Comparison of ENCODE assay signal across 7 cellular contexts in the genomic region with DNA sequence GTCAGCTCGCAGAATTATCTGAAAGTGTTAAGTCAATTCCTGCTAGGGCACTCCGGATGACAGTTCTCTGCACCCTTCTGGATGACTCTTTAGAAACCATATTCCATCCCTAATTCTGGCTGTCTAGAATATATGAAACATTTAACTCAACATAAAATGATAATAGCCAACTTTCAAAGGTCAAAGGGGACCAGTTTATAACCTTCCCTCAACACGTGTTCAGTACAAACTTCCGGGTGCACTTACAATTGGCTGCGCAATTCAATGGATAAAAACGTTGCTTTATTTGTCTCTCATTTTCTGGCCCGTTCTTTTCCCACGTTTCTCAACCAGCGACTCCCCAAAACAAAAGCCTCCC. TPM values are rescaled to one million over a fixed set of nuclear protein-coding genes. Genes with fewer than 3 reads are reported as not detected.
A peak's percentile ranks its signal among the peaks of the same experiment; 100 is the strongest.
DNase-seq lines count a peak whose midpoint lies in the region; ATAC-seq and TF ChIP-seq lines count a peak whose summit lies in the region.

No MANE protein-coding gene starts in this region.

- H3K4me3 ChIP-seq in GM12864 (ENCODE audit: low read depth, low read length) (peak overlapping the region; percentile 93), NB4 (ENCODE audit: low read depth, low read length) (peak overlapping the region; percentile 90), muscle layer of duodenum (ENCODE audit: low read depth in 1 of 2, low read length in 2 of 2) (peak overlapping the region; percentile 79 to 97)

- no peak for TF ChIP-seq POLR2A in NB4 (IDR thresholded peaks at IDR 0.05; ENCODE audit: extremely low read depth, insufficient read length)

- H3K36me3 ChIP-seq in muscle layer of duodenum (ENCODE audit: control insufficient read depth in 1 of 2, insufficient read depth in 2 of 2, low read length in 2 of 2), result no peaks in the 10 kb centered on the region

- no peak for DNase-seq in GM12864 (ENCODE audit: low read depth)
- DNase-seq in NB4 (ENCODE audit: low read depth), result no peak
- DNase-seq in chondrocyte (ENCODE audit: low spot score), result no peak
- DNase-seq in dermis blood vessel endothelial cell, result no peak

- no peaks in the 10 kb centered on the region for H3K27me3 ChIP-seq in muscle layer of duodenum (ENCODE audit: low read depth, low read length)

- H3K4me1 ChIP-seq in muscle layer of duodenum (ENCODE audit: control insufficient read depth in 1 of 2, insufficient read depth in 2 of 2, low read length in 2 of 2), result peaks cover 0 to 19% of the 10 kb centered on the region in 2 donors

- H3K9me3 Mint-ChIP-seq in chondrocyte (ENCODE audit: low read depth), result no peaks in the 10 kb centered on the region

- peak overlapping the region; percentile 50 for H3K27ac ChIP-seq in muscle layer of duodenum (ENCODE audit: low read length)

- H3K27me3 Mint-ChIP-seq in chondrocyte (ENCODE audit: low read depth), result no peaks in the 10 kb centered on the region

- peak overlapping the region; percentile 80 for H3K27ac Mint-ChIP-seq in chondrocyte (ENCODE audit: unreplicated experiment)

- ATAC-seq in HG02763 (IDR thresholded peaks at IDR 0.05; ENCODE audit: unreplicated experiment), result no peak
- ATAC-seq in HG03354 (IDR thresholded peaks at IDR 0.05; ENCODE audit: poor library complexity, severe bottlenecking, unreplicated experiment), result no peak

- peak overlapping the region; percentile 84 for H3K4me3 Mint-ChIP-seq in chondrocyte (ENCODE audit: unreplicated experiment)

- peaks cover 18% of the 10 kb centered on the region for H3K4me1 Mint-ChIP-seq in chondrocyte (ENCODE audit: low read depth)

- no peaks in the 10 kb centered on the region for H3K9me3 ChIP-seq in muscle layer of duodenum (ENCODE audit: control insufficient read depth in 1 of 2, low read length in 2 of 2)

- no peak for TF ChIP-seq CTCF in GM12864 (IDR thresholded peaks at IDR 0.05; ENCODE audit: low read depth, low read length, missing control alignments)
- no peak for TF ChIP-seq CTCF in NB4 (IDR thresholded peaks at IDR 0.05; ENCODE audit: low read depth, low read length)
- no peak for TF ChIP-seq CTCF in chondrocyte (IDR thresholded peaks at IDR 0.05)

- H3K36me3 Mint-ChIP-seq in chondrocyte (ENCODE audit: low read depth), result no peaks in the 10 kb centered on the region

RNA-seq across cellular contexts. Expression of a gene that starts 1.3 kb away (rescaled TPM):
- total RNA-seq in chondrocyte (33.5 to 37.7 TPM (median 37.3 TPM) in 3 replicates), dermis blood vessel endothelial cell (28.6 and 41.2 TPM in 2 replicates)

RNA-seq across cellular contexts. Expression of a gene that starts 20.6 kb away (rescaled TPM):
- 43.8 to 49.5 TPM (median 47.1 TPM) in 3 replicates for total RNA-seq in chondrocyte
- 36.6 and 56.2 TPM in 2 replicates for total RNA-seq in dermis blood vessel endothelial cell
